Comparison of ENCODE assay signal across 8 cellular contexts in the genomic region with DNA sequence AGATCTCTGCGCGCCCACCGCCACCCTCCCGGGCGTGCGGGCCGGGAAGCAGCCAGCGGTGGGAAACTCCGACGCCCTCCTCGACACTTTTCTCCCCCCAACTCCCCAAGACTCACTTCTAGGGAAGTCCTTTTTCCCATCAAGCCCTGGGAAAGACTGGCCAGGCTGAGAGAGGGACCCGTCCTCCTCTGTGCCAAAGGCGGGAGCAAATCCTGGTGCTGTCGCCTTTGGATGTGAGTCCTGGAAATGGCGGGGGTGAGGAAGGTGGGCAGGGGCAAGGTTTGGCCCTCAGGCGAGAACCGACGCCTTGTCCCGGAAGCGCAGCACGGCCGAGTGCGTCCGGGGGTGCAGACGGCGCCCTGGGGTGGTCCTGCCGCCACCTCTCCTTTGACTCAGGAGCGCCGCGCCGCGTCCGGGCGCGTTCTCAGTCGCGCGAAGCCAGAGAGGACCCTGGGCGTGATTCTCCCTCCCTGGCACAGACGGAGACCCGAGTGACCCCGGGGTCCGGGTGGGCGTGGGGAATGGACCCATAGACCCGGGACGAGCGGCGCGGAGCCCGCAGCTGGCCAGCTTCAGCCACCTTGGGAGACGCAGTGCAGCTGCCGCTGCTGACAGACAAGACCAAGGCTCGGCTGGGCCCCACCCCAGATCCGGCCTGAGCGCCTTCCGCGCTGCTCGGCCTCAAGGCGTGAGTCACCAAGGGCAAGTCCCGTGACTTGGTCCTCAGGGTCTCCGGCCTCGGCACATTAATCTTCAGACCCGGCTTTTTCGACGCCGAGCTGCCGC. TPM values are rescaled to one million over a fixed set of nuclear protein-coding genes. Genes with fewer than 3 reads are reported as not detected.
A peak's percentile ranks its signal among the peaks of the same experiment; 100 is the strongest.
DNase-seq lines count a peak whose midpoint lies in the region; ATAC-seq and TF ChIP-seq lines count a peak whose summit lies in the region.

No MANE protein-coding gene starts in this region.

- H3K9me2 ChIP-seq in GM23248 (ENCODE audit: insufficient read depth): no peaks in the 10 kb centered on the region

- no peak overlapping the region for H3K27ac Mint-ChIP-seq in activated naive CD4-positive, alpha-beta T cell treated with anti-CD3 and anti-CD28 coated beads for 36 hours
- peak overlapping the region; percentile 94 for H3K27ac Mint-ChIP-seq in progenitor cell of endocrine pancreas

- DNase-seq in GM10266 (ENCODE audit: extremely low spot score) (peak; percentile 80), GM23248 (peak; percentile 93), MV-4-11 (lab: John Stamatoyannopoulos, UW) (peak; percentile 69), heart left ventricle (peak; percentile 85 to 92 (median 90)), progenitor cell of endocrine pancreas (ENCODE audit: low spot score, unreplicated experiment) (no peak), NCI-H187 treated with DMSO at 0.1 percent for 48 hours (lab: John Stamatoyannopoulos, UW) (no peak)
- DNase-seq in activated naive CD4-positive, alpha-beta T cell treated with anti-CD3 and anti-CD28 coated beads for 36 hours: peak; percentile 58

- peaks cover 26% of the 10 kb centered on the region for H3K79me2 ChIP-seq in GM23248 (ENCODE audit: insufficient read depth)

- peaks cover 64% of the 10 kb centered on the region for H3K27me3 Mint-ChIP-seq in activated naive CD4-positive, alpha-beta T cell treated with anti-CD3 and anti-CD28 coated beads for 36 hours (ENCODE audit: low read depth)
- H3K27me3 Mint-ChIP-seq in progenitor cell of endocrine pancreas: peaks cover 20% of the 10 kb centered on the region

- in situ Hi-C loops in GM23248 (cut with MboI): loop anchor here (5.0 kb wide), 1 partner anchor 84 kb away; no protein-coding TSS in a partner anchor

- CTCF ChIA-PET in activated naive CD4-positive, alpha-beta T cell treated with anti-CD3 and anti-CD28 coated beads for 36 hours (lab: Charles Lee): interaction anchor here (1.0 to 4.8 kb wide), 3 partner anchors 20 to 111 kb away, joined by 5 to 14 read pairs (median 10); partner anchors contain the start of genes CCDC142 and TTC31

- H4K20me1 ChIP-seq in GM23248 (ENCODE audit: insufficient read depth): no peaks in the 10 kb centered on the region

- H3K4me1 Mint-ChIP-seq in activated naive CD4-positive, alpha-beta T cell treated with anti-CD3 and anti-CD28 coated beads for 36 hours (ENCODE audit: low read depth): peaks cover 54% of the 10 kb centered on the region
- peaks cover 42% of the 10 kb centered on the region for H3K4me1 Mint-ChIP-seq in progenitor cell of endocrine pancreas (ENCODE audit: low read depth)

- intact Hi-C loops in activated naive CD4-positive, alpha-beta T cell treated with anti-CD3 and anti-CD28 coated beads for 36 hours (cut with micrococcal nuclease): loop anchor here (10.0 kb wide), 1 partner anchor 452 kb away; the partner anchor contains the start of gene POLE4
- intact Hi-C loops in heart left ventricle (cut with DNase I): loop anchor here in 4 of 10 donors (1.0 to 5.0 kb wide), 4 partner anchors 26 to 84 kb away; partner anchors contain the start of genes AUP1 (in 1 of the 4) and HTRA2 (in 1 of the 4)

- H3K4me1 ChIP-seq in GM23248 (ENCODE audit: insufficient read depth) (peaks cover 33% of the 10 kb centered on the region), heart left ventricle (peaks cover 10 to 75% (median 54%) of the 10 kb centered on the region in 12 donors)

- peak overlapping the region; percentile 74 for H3K9ac ChIP-seq in GM23248

- ATAC-seq in heart left ventricle (peak; percentile 32 to 74 (median 73)), HG03378 (IDR thresholded peaks at IDR 0.05; ENCODE audit: unreplicated experiment) (no peak)

- H3K27ac ChIP-seq in GM23248 (peak overlapping the region; percentile 56), heart left ventricle (peak overlapping the region; percentile 72 to 90 (median 84))

- no peaks in the 10 kb centered on the region for H3K9me3 ChIP-seq in GM23248 (ENCODE audit: low read depth)
- H3K9me3 ChIP-seq in heart left ventricle: no peaks in the 10 kb centered on the region

- peak in 1 of 2 donors; percentile 71 for TF ChIP-seq POLR2A in heart left ventricle (IDR thresholded peaks at IDR 0.05)

- H3K4me3 Mint-ChIP-seq in activated naive CD4-positive, alpha-beta T cell treated with anti-CD3 and anti-CD28 coated beads for 36 hours: peak overlapping the region; percentile 59
- H3K4me3 Mint-ChIP-seq in progenitor cell of endocrine pancreas (ENCODE audit: low read depth): peak overlapping the region; percentile 77

- no peaks in the 10 kb centered on the region for H3K9me3 Mint-ChIP-seq in activated naive CD4-positive, alpha-beta T cell treated with anti-CD3 and anti-CD28 coated beads for 36 hours
- no peaks in the 10 kb centered on the region for H3K9me3 Mint-ChIP-seq in progenitor cell of endocrine pancreas (ENCODE audit: low read depth)

- H3K36me3 Mint-ChIP-seq in activated naive CD4-positive, alpha-beta T cell treated with anti-CD3 and anti-CD28 coated beads for 36 hours (ENCODE audit: low read depth): peaks cover 24% of the 10 kb centered on the region
- H3K36me3 Mint-ChIP-seq in progenitor cell of endocrine pancreas (ENCODE audit: insufficient read depth): peaks cover 12% of the 10 kb centered on the region

- H3K27me3 ChIP-seq in GM23248 (replicated peaks; ENCODE audit: insufficient read depth) (no peaks in the 10 kb centered on the region), heart left ventricle (peaks cover 17 to 63% (median 33%) of the 10 kb centered on the region in 9 donors)

- H3K36me3 ChIP-seq in GM23248 (ENCODE audit: low read depth) (no peaks in the 10 kb centered on the region), heart left ventricle (peaks cover 0 to 18% (median 15%) of the 10 kb centered on the region in 9 donors)

- H3K4me3 ChIP-seq in GM23248 (peak overlapping the region; percentile 76), heart left ventricle (peak overlapping the region; percentile 36 to 87 (median 62))

- TF ChIP-seq CTCF in GM10266 (IDR thresholded peaks at IDR 0.05; ENCODE audit: control insufficient read depth, insufficient read depth, low read depth, missing control alignments) (peak; percentile 68), heart left ventricle (IDR thresholded peaks at IDR 0.05) (peak in 7 of 12 donors; percentile 7 to 53 (median 39)), progenitor cell of endocrine pancreas (IDR thresholded peaks at IDR 0.05; ENCODE audit: unreplicated experiment) (peak; percentile 38)

- H3F3A ChIP-seq in GM23248 (ENCODE audit: insufficient read depth): peaks cover 18% of the 10 kb centered on the region

- H2AFZ ChIP-seq in GM23248: peak overlapping the region; percentile 84

- 2% methylated on average over 24 to 54 of the region's 67 CpGs for WGBS in GM23248 (ENCODE audit: low coverage in 1 of 2, low lambda C conversion rate in 2 of 2, missing lambda C conversion rate in 2 of 2), 2 experiments
- WGBS in heart left ventricle, 4 donors: 0 to 4% (median 1%) methylated on average over 23 to 67 of the region's 67 CpGs

- peak overlapping the region; percentile 92 for H3K4me2 ChIP-seq in GM23248 (ENCODE audit: unreplicated experiment)

RNA-seq across cellular contexts. Expression of gene LBX2, which starts 3.5 kb away (rescaled TPM):
- total RNA-seq in GM23248 (2014; rRNA removed; shearing (Covaris generic)): 0.38 and 4.6 TPM in 2 replicates
- polyA plus RNA-seq in GM23248 (2016; fragmentation: Nextera tagmentation; extraction: Ambion mirVana) (0.87 and 1.1 TPM in 2 replicates), heart left ventricle (under 1 TPM; 0.27 to 0.67 TPM)
- total RNA-seq in activated naive CD4-positive, alpha-beta T cell treated with anti-CD3 and anti-CD28 coated beads for 36 hours: under 1 TPM in 1 of 2 experiments, not detected in 1; 0.31 TPM
- total RNA-seq in heart left ventricle (1 to 10 TPM in 2 of 9 donors, under 1 TPM in 5, not detected in 2; 0.14 to 1.7 (median 0.72) TPM), progenitor cell of endocrine pancreas (7.3 and 9.3 TPM in 2 replicates)

RNA-seq across cellular contexts. Expression of gene PCGF1, which starts 4.6 kb away (rescaled TPM):
- 15.6 and 24.1 TPM in 2 replicates for total RNA-seq in GM23248 (2014; rRNA removed; shearing (Covaris generic))
- 23.5 and 24.8 TPM in 2 replicates for polyA plus RNA-seq in GM23248 (2016; fragmentation: Nextera tagmentation; extraction: Ambion mirVana)
- 10 to 100 TPM; 21.1 to 24.4 TPM for total RNA-seq in activated naive CD4-positive, alpha-beta T cell treated with anti-CD3 and anti-CD28 coated beads for 36 hours
- 10 to 100 TPM; 10.6 to 22.3 (median 16.5) TPM for total RNA-seq in heart left ventricle
- polyA plus RNA-seq in heart left ventricle: 10 to 100 TPM; 22.5 to 24.9 TPM
- total RNA-seq in progenitor cell of endocrine pancreas: 23.3 and 24.4 TPM in 2 replicates

RNA-seq across cellular contexts. Expression of gene TLX2, which starts 11.3 kb away (rescaled TPM):
- total RNA-seq in GM23248 (2014; rRNA removed; shearing (Covaris generic)): not detected in 2 replicates
- polyA plus RNA-seq in GM23248 (2016; fragmentation: Nextera tagmentation; extraction: Ambion mirVana): not detected in 2 replicates
- total RNA-seq in activated naive CD4-positive, alpha-beta T cell treated with anti-CD3 and anti-CD28 coated beads for 36 hours: under 1 TPM; 0.10 TPM
- total RNA-seq in heart left ventricle: not detected
- polyA plus RNA-seq in heart left ventricle: not detected
- 0.33 TPM in 1 of 2 replicates, not detected in the other for total RNA-seq in progenitor cell of endocrine pancreas

RNA-seq across cellular contexts. Expression of gene TTC31, which starts 20.0 kb away (rescaled TPM):
- total RNA-seq in GM23248 (2014; rRNA removed; shearing (Covaris generic)): 15.9 and 17.7 TPM in 2 replicates
- polyA plus RNA-seq in GM23248 (2016; fragmentation: Nextera tagmentation; extraction: Ambion mirVana) (14.2 and 20.4 TPM in 2 replicates), heart left ventricle (10 to 100 TPM in 1 of 2 donors, 1 to 10 TPM in 1; 8.8 to 13.2 TPM)
- 10 to 100 TPM; 29.5 to 30.6 TPM for total RNA-seq in activated naive CD4-positive, alpha-beta T cell treated with anti-CD3 and anti-CD28 coated beads for 36 hours
- total RNA-seq in heart left ventricle (10 to 100 TPM in 4 of 9 donors, 1 to 10 TPM in 5; 7.1 to 14.2 (median 10.0) TPM), progenitor cell of endocrine pancreas (32.2 and 34.8 TPM in 2 replicates)

RNA-seq across cellular contexts. Expression of gene CCDC142, which starts 20.1 kb away (rescaled TPM):
- total RNA-seq in GM23248 (2014; rRNA removed; shearing (Covaris generic)): 5.1 and 12.8 TPM in 2 replicates
- polyA plus RNA-seq in GM23248 (2016; fragmentation: Nextera tagmentation; extraction: Ambion mirVana) (6.4 and 6.8 TPM in 2 replicates), heart left ventricle (1 to 10 TPM; 5.8 to 6.4 TPM)
- total RNA-seq in activated naive CD4-positive, alpha-beta T cell treated with anti-CD3 and anti-CD28 coated beads for 36 hours: 1 to 10 TPM; 3.7 to 5.8 TPM
- total RNA-seq in heart left ventricle (10 to 100 TPM in 1 of 9 donors, 1 to 10 TPM in 8; 4.4 to 13.4 (median 7.1) TPM), progenitor cell of endocrine pancreas (39.9 and 42.0 TPM in 2 replicates)

Comparison
In these comparisons a context has a peak if more than half of its experiments do, and no peak if none do; other contexts are left out.
1. DNase-seq: peak in GM10266 (single experiment), GM23248 (single experiment), MV-4-11 (single experiment), activated naive CD4-positive, alpha-beta T cell treated with anti-CD3 and anti-CD28 coated beads for 36 hours (single experiment) and heart left ventricle (5 of 5); none in progenitor cell of endocrine pancreas (single experiment) and NCI-H187 treated with DMSO at 0.1 percent for 48 hours (single experiment).
2. Peak in every context shown above with its lines, with median percentiles within 50 percentile points of each other: CTCF ChIP-seq.